ENCODE assay signal across 1 cellular context in genomic region chr3:49007068-49007770, GRCh38.
TF ChIP-seq lines count a peak whose summit lies in the region.

TSS of gene WDR6 (plus strand) at chr3:49007391. CDS start at chr3:49007432, 41 bp downstream.

TF ChIP-seq in K562, 482 proteins besides CTCF, POLR2A, EP300 and RAD21 (continued from another document and continues in another):
- TF ChIP-seq ZNF592 (IDR thresholded peaks at IDR 0.05) (peak; percentile 60), ZNF764 (CRISPR knock-in tag; IDR thresholded peaks at IDR 0.05; ENCODE audit: low read depth) (no peak), TAF7 (tag; IDR thresholded peaks at IDR 0.05) (peak; percentile 64; the same call in 1 of the 2 replicates), MAX (CRISPR knock-in tag; IDR thresholded peaks at IDR 0.05) (peak; percentile 46), ZNF639 (CRISPR knock-in tag; conservative IDR thresholded peaks at IDR 0.05 in 1 of 2, IDR thresholded peaks at IDR 0.05 in 1 of 2) (peak in 1 of 2 experiments; percentile 64; a peak in 2 of 4 replicates), DIDO1 (tag; IDR thresholded peaks at IDR 0.05; ENCODE audit: low read depth) (no peak), CREB3L1 (IDR thresholded peaks at IDR 0.05; ENCODE audit: borderline replicate concordance, low read depth) (peak; percentile 89), NEUROD1 (IDR thresholded peaks at IDR 0.05; ENCODE audit: borderline replicate concordance, low read depth, low read length, partially characterized antibody) (peak; percentile 83), MYBL2 (IDR thresholded peaks at IDR 0.05; ENCODE audit: low read depth) (no peak), MYBL2 (CRISPR knock-in tag; IDR thresholded peaks at IDR 0.05; ENCODE audit: borderline replicate concordance) (no peak), ZNF511 (CRISPR knock-in tag; IDR thresholded peaks at IDR 0.05) (peak; percentile 65; the same call in 1 of the 2 replicates), ERF (CRISPR knock-in tag; IDR thresholded peaks at IDR 0.05) (0 out of 2 replicates have a peak, but pooled peaks have one; percentile 63), POLR2B (IDR thresholded peaks at IDR 0.05; ENCODE audit: low read depth, partially characterized antibody) (peak; percentile 71), SOX6 (IDR thresholded peaks at IDR 0.05) (peak; percentile 31; the same call in 1 of the 2 replicates), ZNF384 (IDR thresholded peaks at IDR 0.05; ENCODE audit: low read depth, low read length) (no peak), ELF2 (CRISPR knock-in tag; IDR thresholded peaks at IDR 0.05) (no peak), CREM (IDR thresholded peaks at IDR 0.05; ENCODE audit: low read depth) (peak; percentile 63; the same call in 1 of the 2 replicates), UBTF (IDR thresholded peaks at IDR 0.05; ENCODE audit: borderline replicate concordance in 1 of 2, low read depth in 2 of 2, low read length in 2 of 2) (peak; percentile 37 to 63; a peak in 1 of 4 replicates), FOS (IDR thresholded peaks at IDR 0.05; ENCODE audit: extremely low read depth, insufficient read length) (peak; percentile 86), E2F3 (CRISPR knock-in tag; IDR thresholded peaks at IDR 0.05) (0 out of 2 replicates have a peak, but pooled peaks have one; percentile 3), MXI1 (IDR thresholded peaks at IDR 0.05; ENCODE audit: low read depth, low read length) (no peak), ZKSCAN3 (CRISPR knock-in tag; IDR thresholded peaks at IDR 0.05) (no peak), ZBTB9 (CRISPR knock-in tag; IDR thresholded peaks at IDR 0.05) (peak; percentile 52; the same call in 1 of the 2 replicates), SMARCA4 (IDR thresholded peaks at IDR 0.05) (peak; percentile 75), ATF6 (CRISPR knock-in tag; IDR thresholded peaks at IDR 0.05) (0 out of 2 replicates have a peak, but pooled peaks have one; percentile 52), CBX2 (IDR thresholded peaks at IDR 0.05; ENCODE audit: insufficient read depth, low read length, poor library complexity, severe bottlenecking) (no peak), GTF2A2 (tag; IDR thresholded peaks at IDR 0.05) (no peak), TARDBP (IDR thresholded peaks at IDR 0.05) (0 out of 2 replicates have a peak, but pooled peaks have one; percentile 54), CREB1 (IDR thresholded peaks at IDR 0.05) (peak; percentile 44; the same call in 1 of the 2 replicates), CREB1 (CRISPR knock-in tag; IDR thresholded peaks at IDR 0.05) (no peak; the same call in 1 of the 2 replicates), ATF1 (CRISPR knock-in tag; IDR thresholded peaks at IDR 0.05) (no peak), ATF1 (tag; IDR thresholded peaks at IDR 0.05) (peak; percentile 73), USF2 (CRISPR knock-in tag; IDR thresholded peaks at IDR 0.05) (peak; percentile 98), HDAC3 (IDR thresholded peaks at IDR 0.05; ENCODE audit: borderline replicate concordance, partially characterized antibody) (peak; percentile 49), ID3 (CRISPR knock-in tag; IDR thresholded peaks at IDR 0.05) (no peak), ID3 (tag; IDR thresholded peaks at IDR 0.05) (peak; percentile 60), BCOR (IDR thresholded peaks at IDR 0.05) (0 out of 2 replicates have a peak, but pooled peaks have one; percentile 26), HLTF (IDR thresholded peaks at IDR 0.05) (0 out of 2 replicates have a peak, but pooled peaks have one; percentile 46), ZBTB17 (CRISPR knock-in tag; IDR thresholded peaks at IDR 0.05) (no peak), ZNF140 (CRISPR knock-in tag; IDR thresholded peaks at IDR 0.05) (no peak), NR2C2 (CRISPR knock-in tag; IDR thresholded peaks at IDR 0.05) (no peak), NR2C2 (tag; IDR thresholded peaks at IDR 0.05) (peak; percentile 77; the same call in 1 of the 2 replicates), KHSRP (IDR thresholded peaks at IDR 0.05) (no peak), LCOR (CRISPR knock-in tag; IDR thresholded peaks at IDR 0.05) (peak; percentile 44; the same call in 1 of the 2 replicates), HDGF (IDR thresholded peaks at IDR 0.05) (no peak), POLR2H (tag; IDR thresholded peaks at IDR 0.05; ENCODE audit: low read depth) (peak; percentile 76), ZNF316 (IDR thresholded peaks at IDR 0.05) (peak; percentile 34; the same call in 1 of the 2 replicates), NCOA1 (IDR thresholded peaks at IDR 0.05; ENCODE audit: low read depth) (0 out of 2 replicates have a peak, but pooled peaks have one; percentile 36), CCNT2 (IDR thresholded peaks at IDR 0.05; ENCODE audit: borderline replicate concordance, extremely low read depth, insufficient read length, low read depth, low read length) (peak; percentile 29), MNT (conservative IDR thresholded peaks at IDR 0.05) (peak; percentile 74 to 81)
